7 cellular contexts compared by ENCODE assay signal in the genomic region with DNA sequence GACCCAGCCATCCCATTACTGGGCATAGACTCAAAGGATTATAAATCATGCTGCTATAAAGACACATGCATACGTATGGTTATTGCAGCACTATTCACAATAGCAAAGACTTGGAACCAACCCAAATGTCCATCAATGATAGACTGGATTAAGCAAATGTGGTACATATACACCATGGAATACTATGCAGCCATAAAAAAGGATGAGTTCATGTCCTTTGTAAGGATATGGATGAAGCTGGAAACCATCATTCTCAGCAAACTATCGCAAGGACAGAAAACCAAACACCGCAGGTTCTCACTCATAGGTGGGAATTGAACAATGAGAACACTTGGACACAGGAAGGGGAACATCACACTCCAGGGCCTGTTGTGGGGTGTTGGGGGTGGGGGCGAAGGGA. TPM values are rescaled to one million over a fixed set of nuclear protein-coding genes. Genes with fewer than 3 reads are reported as not detected.
"Had no signal": no experiment of that assay in that cellular context is flagged by ENCODE, and none has a peak within 500 bp of the region (broad histone marks: within the 10 kb centered on the region; RNA-seq: fewer than 3 reads in every experiment).

No MANE protein-coding gene starts in this region.

RNA-seq across cellular contexts. Expression of a gene that starts 22.4 kb away (rescaled TPM):
- total RNA-seq: GM23338, H1, H9, HepG2, HFFc6, HT1080 had no signal
- polyA plus RNA-seq: GM23338, HepG2 had no signal

RNA-seq across cellular contexts. Expression of a gene that starts 41.3 kb away (rescaled TPM):
- polyA plus RNA-seq: IgD-negative memory B cell had no signal
